8 cellular contexts compared by ENCODE assay signal in genomic region chr16:85169333-85170065, GRCh38. TPM values are rescaled to one million over a fixed set of nuclear protein-coding genes. Genes with fewer than 3 reads are reported as not detected.
DNase-seq lines count a peak whose midpoint lies in the region; ATAC-seq and TF ChIP-seq lines count a peak whose summit lies in the region.

No MANE protein-coding gene starts in this region.

- DNase-seq in COLO668 (lab: John Stamatoyannopoulos, UW; ENCODE audit: unreplicated experiment) (peak; percentile 65), LoVo (ENCODE audit: low spot score) (peak; percentile 9), osteocyte (ENCODE audit: extremely low spot score, unreplicated experiment) (no peak), mucosa of gallbladder (ENCODE audit: low spot score) (no peak), islet precursor cell (no peak)

- no peaks in the 10 kb centered on the region for H3K9me3 Mint-ChIP-seq in osteocyte (ENCODE audit: unreplicated experiment)

- no peaks in the 10 kb centered on the region for H3K36me3 Mint-ChIP-seq in osteocyte (ENCODE audit: unreplicated experiment)

- peaks cover 0 to 4% of the 10 kb centered on the region in 2 donors for H3K27me3 ChIP-seq in esophagus (ENCODE audit: control insufficient read depth in 1 of 2, insufficient read depth in 2 of 2, low read length in 2 of 2)

- no peak for TF ChIP-seq CTCF in osteocyte (IDR thresholded peaks at IDR 0.05)

- no peak overlapping the region for H3K27ac ChIP-seq in esophagus (ENCODE audit: low read depth in 2 of 2, low read length in 1 of 2)

- H3K9me3 ChIP-seq in esophagus (ENCODE audit: control insufficient read depth in 2 of 2, insufficient read depth in 1 of 2, low read depth in 1 of 2, low read length in 1 of 2), result peaks cover 0 to 3% of the 10 kb centered on the region in 2 donors

- ATAC-seq in esophagus mucosa (no peak), HG03280 (IDR thresholded peaks at IDR 0.05; ENCODE audit: unreplicated experiment) (no peak)

- no peaks in the 10 kb centered on the region for H3K36me3 ChIP-seq in esophagus (ENCODE audit: control insufficient read depth in 2 of 2, insufficient read depth in 2 of 2, low read length in 1 of 2)

- peaks cover 45% of the 10 kb centered on the region for H3K4me1 Mint-ChIP-seq in osteocyte (ENCODE audit: unreplicated experiment)

- H3K4me3 ChIP-seq in esophagus (ENCODE audit: low read depth in 1 of 2, low read length in 2 of 2), result peak overlapping the region; percentile 17 to 50

- H3K27ac Mint-ChIP-seq in osteocyte (ENCODE audit: unreplicated experiment), result no peak overlapping the region

- WGBS in esophagus, 2 donors, result 1% methylated on average over 62 to 125 of the region's 125 CpGs

- H3K27me3 Mint-ChIP-seq in osteocyte (ENCODE audit: unreplicated experiment), result no peaks in the 10 kb centered on the region

- peaks cover 2 to 14% of the 10 kb centered on the region in 2 donors for H3K4me1 ChIP-seq in esophagus (ENCODE audit: control insufficient read depth in 2 of 2, insufficient read depth in 2 of 2, low read length in 1 of 2)

- peak overlapping the region; percentile 29 for H3K4me3 Mint-ChIP-seq in osteocyte (ENCODE audit: unreplicated experiment)

RNA-seq across cellular contexts. Expression of gene CIBAR2, which starts 57.2 kb away (rescaled TPM):
- polyA plus RNA-seq in esophagus, result not detected
- not detected in 2 replicates for total RNA-seq in osteocyte
- not detected for total RNA-seq in esophagus mucosa
- not detected for total RNA-seq in mucosa of gallbladder

Comparison
In these comparisons a context has a peak if more than half of its experiments do, and no peak if none do; other contexts are left out.
1. DNase-seq: peak in COLO668 (single experiment) and LoVo (single experiment); none in osteocyte (single experiment), mucosa of gallbladder (single experiment) and islet precursor cell (single experiment).